ENCODE assay signal across 8 cellular contexts in genomic region chr6:26055670-26056582, GRCh38. TPM values are rescaled to one million over a fixed set of nuclear protein-coding genes. Genes with fewer than 3 reads are reported as not detected.
A peak's percentile ranks its signal among the peaks of the same experiment; 100 is the strongest.
DNase-seq lines count a peak whose midpoint lies in the region; ATAC-seq and TF ChIP-seq lines count a peak whose summit lies in the region.

No MANE protein-coding gene starts in this region.

- intact Hi-C loops in right lobe of liver (cut with DNase I), result no loop called here

- H3K9me3 ChIP-seq in right lobe of liver, result no peaks in the 10 kb centered on the region

- no peaks in the 10 kb centered on the region for H3K27me3 ChIP-seq in right lobe of liver

- no peak for TF ChIP-seq CTCF in C4-2B (conservative IDR thresholded peaks at IDR 0.05)
- no peak for TF ChIP-seq CTCF in right lobe of liver (IDR thresholded peaks at IDR 0.05)

- WGBS in right lobe of liver (ENCODE audit: insufficient coverage, low coverage, low lambda C conversion rate, missing lambda C conversion rate), result under 1% methylated on average over 43 of the region's 51 CpGs

- peak; percentile 98 for TF ChIP-seq POLR2A in right lobe of liver (IDR thresholded peaks at IDR 0.05)

- ATAC-seq in GM19395 (IDR thresholded peaks at IDR 0.05; ENCODE audit: unreplicated experiment) (peak; percentile 67), HG03520 (IDR thresholded peaks at IDR 0.05; ENCODE audit: unreplicated experiment) (peak; percentile 78), right lobe of liver (peak; percentile 87 to 94 (median 90))

- H3K4me3 ChIP-seq in right lobe of liver, result peak overlapping the region; percentile 56 to 73 (median 70)

- H3K4me1 ChIP-seq in right lobe of liver, result no peaks in the 10 kb centered on the region

- DNase-seq in NCI-H526 treated with DMSO at 0.1 percent for 48 hours (lab: John Stamatoyannopoulos, UW), result peak; percentile 88
- peak; percentile 72 to 83 for DNase-seq in activated CD4-positive, alpha-beta T cell treated with anti-CD3 and anti-CD28 coated beads, Interleukin-2, amount 50 U/mL, for 24 hours (ENCODE audit: low read depth in 1 of 2, low spot score in 1 of 2)
- DNase-seq in dermis microvascular lymphatic vessel endothelial cell (ENCODE audit: low read depth in 2 of 2), result peak; percentile 78 to 92
- peak; percentile 90 to 94 (median 93) for DNase-seq in right lobe of liver
- DNase-seq in stimulated activated CD4-positive, alpha-beta T cell treated with anti-CD3 and anti-CD28 coated beads, Interleukin-4, amount 100 ng/mL, for 24 hours, result peak; percentile 88

- no peaks in the 10 kb centered on the region for H3K36me3 ChIP-seq in right lobe of liver

- peak overlapping the region; percentile 92 for H3K27ac ChIP-seq in C4-2B
- peak overlapping the region; percentile 85 to 94 (median 91) for H3K27ac ChIP-seq in right lobe of liver

RNA-seq across cellular contexts. Expression of gene HFE, which starts 31.3 kb away (rescaled TPM):
- 2.4 and 3.0 TPM in 2 replicates for total RNA-seq in dermis microvascular lymphatic vessel endothelial cell
- 10 to 100 TPM in 5 of 6 experiments, 1 to 10 TPM in 1; 8.9 to 20.7 (median 15.8) TPM for total RNA-seq in right lobe of liver

Comparison
In these comparisons a context has a peak if more than half of its experiments do, and no peak if none do; other contexts are left out.
1. Peak in every context shown above with its lines: DNase-seq, ATAC-seq, H3K4me3 ChIP-seq and H3K27ac ChIP-seq.